Comparison of ENCODE assay signal across 8 cellular contexts in the genomic region with DNA sequence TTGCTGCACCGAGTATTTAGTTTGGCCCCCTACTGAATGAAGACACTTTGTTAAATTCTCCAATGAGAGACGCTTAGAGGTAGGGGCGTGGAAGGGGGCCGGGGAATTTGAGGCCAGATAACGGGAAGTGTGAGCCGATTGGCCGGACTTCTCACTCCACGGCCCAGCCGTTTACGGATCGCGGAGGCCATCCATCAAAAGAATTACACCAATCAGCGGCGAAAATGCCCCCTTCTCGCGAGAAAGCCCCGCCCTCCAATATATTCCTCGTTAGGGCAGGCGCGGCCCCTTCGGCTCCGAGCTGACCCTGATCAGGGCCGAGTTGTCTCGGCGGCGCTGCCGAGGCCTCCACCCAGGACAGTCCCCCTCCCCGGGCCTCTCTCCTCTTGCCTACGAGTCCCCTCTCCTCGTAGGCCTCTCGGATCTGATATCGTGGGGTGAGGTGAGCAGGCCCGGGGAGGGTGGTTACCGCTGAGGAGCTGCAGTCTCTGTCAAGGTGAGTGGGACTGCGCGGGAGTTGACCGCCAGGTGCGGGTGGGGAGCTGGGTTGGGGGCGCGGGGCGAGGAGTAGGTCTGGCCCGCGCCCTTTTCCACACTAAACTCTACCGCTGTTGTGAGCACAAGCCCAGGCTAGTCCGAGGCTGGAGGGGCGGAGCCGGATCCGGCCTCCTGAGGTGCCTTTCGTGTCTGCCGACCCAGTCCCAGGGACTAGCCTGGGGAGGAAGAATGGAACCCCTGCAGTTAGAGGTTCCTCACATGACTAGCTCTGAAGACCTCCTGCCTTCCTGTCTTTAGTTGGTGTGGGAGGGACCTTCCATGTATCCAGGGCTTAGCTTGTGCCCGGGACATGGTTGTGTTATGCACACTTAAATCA. TPM values are rescaled to one million over a fixed set of nuclear protein-coding genes. Genes with fewer than 3 reads are reported as not detected.
DNase-seq lines count a peak whose midpoint lies in the region; ATAC-seq, FAIRE-seq and TF ChIP-seq lines count a peak whose summit lies in the region.

A gene with protein sequence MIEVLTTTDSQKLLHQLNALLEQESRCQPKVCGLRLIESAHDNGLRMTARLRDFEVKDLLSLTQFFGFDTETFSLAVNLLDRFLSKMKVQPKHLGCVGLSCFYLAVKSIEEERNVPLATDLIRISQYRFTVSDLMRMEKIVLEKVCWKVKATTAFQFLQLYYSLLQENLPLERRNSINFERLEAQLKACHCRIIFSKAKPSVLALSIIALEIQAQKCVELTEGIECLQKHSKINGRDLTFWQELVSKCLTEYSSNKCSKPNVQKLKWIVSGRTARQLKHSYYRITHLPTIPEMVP (plus strand): TSS at position 287 of the 874 bp plus-strand sequence. CDS start 1,662 bp downstream, outside the sequence.

- H3K36me3 ChIP-seq in bronchial epithelial cell (ENCODE audit: control insufficient read depth, insufficient read depth, low read length), result peaks cover 7% of the 10 kb centered on the region
- H3K36me3 ChIP-seq in iPS-20b (ENCODE audit: insufficient read depth, low read depth, low read length), result peaks cover 41% of the 10 kb centered on the region

- TF ChIP-seq CTCF in WI38 (IDR thresholded peaks at IDR 0.05; ENCODE audit: low read depth, low read length) (no peak), bronchial epithelial cell (IDR thresholded peaks at IDR 0.05; ENCODE audit: insufficient read depth, low read length, severe bottlenecking) (no peak)

- H3K4me1 ChIP-seq in iPS-20b (ENCODE audit: insufficient read depth, low read length), result peaks cover 6% of the 10 kb centered on the region; the same call in 1 of the 2 replicates

- DNase-seq in ACHN (peak; percentile 96), NCI-H2196 treated with DMSO at 0.1 percent for 48 hours (lab: John Stamatoyannopoulos, UW; ENCODE audit: unreplicated experiment) (peak; percentile 92), bronchial epithelial cell (ENCODE audit: low read depth) (peak; percentile 92)

- H3K27ac ChIP-seq in iPS-20b (ENCODE audit: low read length) (peak within 1 kb of the TSS; percentile 93), skin epidermis (peak within 1 kb of the TSS; percentile 63 to 98 (median 95))

- FAIRE-seq in bronchial epithelial cell (lab: Jason Lieb, UNC), result peak; percentile 75

- H3K27me3 ChIP-seq in bronchial epithelial cell (ENCODE audit: control insufficient read depth, insufficient read depth, low read length) (no peaks in the 10 kb centered on the region), iPS-20b (ENCODE audit: insufficient read depth, low read length) (no peaks in the 10 kb centered on the region)

- no peaks in the 10 kb centered on the region for H3K9me3 ChIP-seq in iPS-20b (ENCODE audit: insufficient read depth, low read depth, low read length)

- H3K9ac ChIP-seq in iPS-20b (ENCODE audit: low read depth, low read length), result peak within 1 kb of the TSS; percentile 98

- ATAC-seq in GM18870 (IDR thresholded peaks at IDR 0.05; ENCODE audit: unreplicated experiment), result peak; percentile 92
- ATAC-seq in HG03135 (IDR thresholded peaks at IDR 0.05; ENCODE audit: unreplicated experiment), result peak; percentile 99

- H3K4me3 ChIP-seq in WI38 (ENCODE audit: low read depth, low read length), result peak within 1 kb of the TSS; percentile 74
- peak within 1 kb of the TSS; percentile 91 for H3K4me3 ChIP-seq in bronchial epithelial cell (ENCODE audit: low read depth, low read length)
- H3K4me3 ChIP-seq in iPS-20b (ENCODE audit: low read length), result peak within 1 kb of the TSS; percentile 89
- peak within 1 kb of the TSS; percentile 83 to 98 (median 88) for H3K4me3 ChIP-seq in skin epidermis

- in situ Hi-C loops in ACHN (cut with HindIII; ENCODE audit: low pct_ligation_motif_present, low pct_unique_long_range_greater_than_20kb, low sequenced_read_pairs), result no loop called here

RNA-seq across cellular contexts. Expression of the gene that starts here (rescaled TPM):
- 95.1 and 173 TPM in 2 replicates for total RNA-seq in bronchial epithelial cell

Comparison
In these comparisons a context has a peak if more than half of its experiments do, and no peak if none do; other contexts are left out.
1. Peak in every context shown above with its lines: DNase-seq, ATAC-seq, H3K4me3 ChIP-seq and H3K27ac ChIP-seq.